8 cellular contexts compared by ENCODE assay signal in genomic region chr9:137189297-137190295, GRCh38. TPM values are rescaled to one million over a fixed set of nuclear protein-coding genes. Genes with fewer than 3 reads are reported as not detected.
DNase-seq lines count a peak whose midpoint lies in the region; ATAC-seq and TF ChIP-seq lines count a peak whose summit lies in the region.

No MANE protein-coding gene starts in this region.

- peak overlapping the region; percentile 82 to 94 (median 89); a peak in 21 of 22 replicates for H3K27ac ChIP-seq in BLaER1 treated with 17β-estradiol and CSF1 and Interleukin-3, amounts not matched to agents 10 nM and 100 nM
- H3K27ac ChIP-seq in dorsolateral prefrontal cortex: peak overlapping the region; percentile 84 to 100 (median 99)

- peak overlapping the region; percentile 92 to 100 (median 100) for H3K4me2 ChIP-seq in BLaER1 treated with 17β-estradiol and CSF1 and Interleukin-3, amounts not matched to agents 10 nM and 100 nM

- peak overlapping the region; percentile 90 to 99 (median 93) for H3K4me3 Mint-ChIP-seq in nephron

- H3K9ac ChIP-seq in BLaER1 treated with 17β-estradiol and CSF1 and Interleukin-3, amounts not matched to agents 10 nM and 100 nM: peak overlapping the region; percentile 86 to 95 (median 93)

- peak overlapping the region; percentile 84 to 96 (median 91) for H3K27ac Mint-ChIP-seq in nephron

- peaks cover 12 to 96% (median 85%) of the 10 kb centered on the region in 11 experiments; a peak in 21 of 22 replicates for H4K20me1 ChIP-seq in BLaER1 treated with 17β-estradiol and CSF1 and Interleukin-3, amounts not matched to agents 10 nM and 100 nM

- no peaks in the 10 kb centered on the region for H3K27me3 Mint-ChIP-seq in nephron (ENCODE audit: low read depth)

- TF ChIP-seq CTCF in LNCaP clone FGC (IDR thresholded peaks at IDR 0.05; ENCODE audit: control insufficient read depth, extremely low read depth, insufficient read depth): no peak
- TF ChIP-seq CTCF in dorsolateral prefrontal cortex (IDR thresholded peaks at IDR 0.05 in 54 of 56, conservative IDR thresholded peaks at IDR 0.05 in 2 of 56; ENCODE audit: low read depth in 1 of 56, partially characterized antibody in 56 of 56): no peak
- TF ChIP-seq CTCF in nephron (IDR thresholded peaks at IDR 0.05; ENCODE audit: unreplicated experiment in 3 of 3): no peak

- H3K4me1 Mint-ChIP-seq in nephron: peaks cover 32% of the 10 kb centered on the region

- DNase-seq in LNCaP clone FGC (ENCODE audit: low read depth) (no peak), dorsolateral prefrontal cortex (no peak), NCI-H2227 (lab: John Stamatoyannopoulos, UW; ENCODE audit: unreplicated experiment) (no peak)
- no peak for DNase-seq in activated CD4-positive, CD25-positive, alpha-beta regulatory T cell treated with anti-CD3 and anti-CD28 coated beads, Interleukin-2, amount 50 U/mL, for 72 hours

- intact Hi-C loops in dorsolateral prefrontal cortex (cut with DNase I): loop anchor here (1.0 to 5.0 kb wide), 5 partner anchors 34 to 162 kb away; partner anchors contain the start of genes ABCA2 (in 1 of the 2) and TUBB4B (in 1 of the 2)

- peak overlapping the region; percentile 83 to 99 (median 98) for H3K4me3 ChIP-seq in BLaER1 treated with 17β-estradiol and CSF1 and Interleukin-3, amounts not matched to agents 10 nM and 100 nM
- H3K4me3 ChIP-seq in LNCaP clone FGC (ENCODE audit: low read depth, low read length): peak overlapping the region; percentile 100
- peak overlapping the region; percentile 59 to 100 (median 97) for H3K4me3 ChIP-seq in dorsolateral prefrontal cortex

- peaks cover 48 to 79% (median 65%) of the 10 kb centered on the region in 10 experiments for H3K4me1 ChIP-seq in BLaER1 treated with 17β-estradiol and CSF1 and Interleukin-3, amounts not matched to agents 10 nM and 100 nM

- no peaks in the 10 kb centered on the region for H3K9me3 ChIP-seq in BLaER1 treated with 17β-estradiol and CSF1 and Interleukin-3, amounts not matched to agents 10 nM and 100 nM (replicated peaks in 1 of 11)

- peaks cover under 1% of the 10 kb centered on the region for H3K36me3 Mint-ChIP-seq in nephron (ENCODE audit: low read depth)

- H3K36me3 ChIP-seq in BLaER1 treated with 17β-estradiol and CSF1 and Interleukin-3, amounts not matched to agents 10 nM and 100 nM: peaks cover 32 to 76% (median 53%) of the 10 kb centered on the region in 11 experiments

- no peaks in the 10 kb centered on the region for H3K9me3 Mint-ChIP-seq in nephron

- H3K27me3 ChIP-seq in BLaER1 treated with 17β-estradiol and CSF1 and Interleukin-3, amounts not matched to agents 10 nM and 100 nM: no peaks in the 10 kb centered on the region
- H3K27me3 ChIP-seq in dorsolateral prefrontal cortex: no peaks in the 10 kb centered on the region

- ATAC-seq in HG03045 (IDR thresholded peaks at IDR 0.05; ENCODE audit: unreplicated experiment): no peak
- ATAC-seq in GM19324 (IDR thresholded peaks at IDR 0.05; ENCODE audit: low FRiP score, unreplicated experiment): no peak

RNA-seq across cellular contexts. Expression of gene SSNA1, which starts 1.1 kb away (rescaled TPM):
- 10 to 100 TPM; 37.0 to 77.8 (median 49.6) TPM for total RNA-seq in dorsolateral prefrontal cortex

RNA-seq across cellular contexts. Expression of gene ANAPC2, which starts 1.2 kb away (rescaled TPM):
- total RNA-seq in dorsolateral prefrontal cortex: 100 to 1,000 TPM in 1 of 120 experiments, 10 to 100 TPM in 119; 51.4 to 105 (median 68.3) TPM

RNA-seq across cellular contexts. Expression of gene TPRN, which starts 10.9 kb away (rescaled TPM):
- total RNA-seq in dorsolateral prefrontal cortex: 100 to 1,000 TPM in 4 of 120 experiments, 10 to 100 TPM in 116; 26.2 to 176 (median 57.3) TPM

RNA-seq across cellular contexts. Expression of gene TMEM203, which starts 15.9 kb away (rescaled TPM):
- 10 to 100 TPM; 28.1 to 47.4 (median 37.9) TPM for total RNA-seq in dorsolateral prefrontal cortex

RNA-seq across cellular contexts. Expression of gene NDOR1, which starts 15.9 kb away (rescaled TPM):
- total RNA-seq in dorsolateral prefrontal cortex: 10 to 100 TPM; 11.4 to 35.4 (median 19.7) TPM
